In genomic region chr1:235865565-235866206, GRCh38 we compare ENCODE assay signal across 8 cellular contexts. TPM values are rescaled to one million over a fixed set of nuclear protein-coding genes. Genes with fewer than 3 reads are reported as not detected.
A peak's percentile ranks its signal among the peaks of the same experiment; 100 is the strongest.
DNase-seq lines count a peak whose midpoint lies in the region; ATAC-seq and TF ChIP-seq lines count a peak whose summit lies in the region.

No MANE protein-coding gene starts in this region.

- H3K4me1 Mint-ChIP-seq in CD4-positive, alpha-beta memory T cell = peaks cover 26 to 65% (median 40%) of the 10 kb centered on the region in 4 donors

- peak overlapping the region; percentile 100 for H3K27ac ChIP-seq in CD4-positive, alpha-beta memory T cell (ENCODE audit: low read depth, low read length)
- H3K27ac ChIP-seq in RWPE2 (ENCODE audit: poor library complexity, severe bottlenecking) (peak overlapping the region; percentile 39), esophagus squamous epithelium (peak overlapping the region; percentile 93 to 98 (median 94)), rectal smooth muscle tissue (ENCODE audit: low read depth, low read length) (peak overlapping the region; percentile 91)

- no peak for TF ChIP-seq CTCF in RWPE2 (IDR thresholded peaks at IDR 0.05; ENCODE audit: poor library complexity, severe bottlenecking)
- peak in 1 of 6 experiments; percentile 53 for TF ChIP-seq CTCF in esophagus squamous epithelium (IDR thresholded peaks at IDR 0.05)

- ATAC-seq in GM21786 (IDR thresholded peaks at IDR 0.05; ENCODE audit: unreplicated experiment) (peak; percentile 0), RWPE2 (ENCODE audit: low read depth) (no peak; the same call in 2 of the 3 replicates), HG03571 (IDR thresholded peaks at IDR 0.05; ENCODE audit: unreplicated experiment) (no peak)

- peaks cover 3 to 14% of the 10 kb centered on the region in 2 donors for H3K36me3 Mint-ChIP-seq in CD4-positive, alpha-beta memory T cell

- no peak for TF ChIP-seq POLR2A in esophagus squamous epithelium (IDR thresholded peaks at IDR 0.05)

- DNase-seq in CD4-positive, alpha-beta memory T cell = no peak
- DNase-seq in RWPE2 (ENCODE audit: low spot score) = no peak
- DNase-seq in esophagus squamous epithelium (lab: John Stamatoyannopoulos, UW) = no peak
- no peak for DNase-seq in NCI-H774 (lab: John Stamatoyannopoulos, UW)
- DNase-seq in NCI-H2196 (lab: John Stamatoyannopoulos, UW; ENCODE audit: unreplicated experiment) = no peak

- peaks cover 31% of the 10 kb centered on the region for H3K4me1 ChIP-seq in CD4-positive, alpha-beta memory T cell (ENCODE audit: insufficient read depth, low read length)
- H3K4me1 ChIP-seq in RWPE2 (ENCODE audit: insufficient read depth, poor library complexity, severe bottlenecking) = no peaks in the 10 kb centered on the region
- peaks cover 3 to 48% (median 18%) of the 10 kb centered on the region in 3 donors for H3K4me1 ChIP-seq in esophagus squamous epithelium
- peaks cover 14% of the 10 kb centered on the region for H3K4me1 ChIP-seq in rectal smooth muscle tissue (ENCODE audit: control insufficient read depth, insufficient read depth, low read length)

- H3K27ac Mint-ChIP-seq in CD4-positive, alpha-beta memory T cell = peak overlapping the region; percentile 98 to 100 (median 99)

- 2 to 3% methylated on average over 12 to 16 of the region's 16 CpGs for WGBS in esophagus squamous epithelium, 2 donors

- POLR2A ChIA-PET in CD4-positive, alpha-beta memory T cell (lab: Charles Lee; ENCODE audit: partially characterized antibody) = interaction anchor here (0.9 to 3.6 kb wide), 19 partner anchors 8 to 930 kb away, joined by 3 to 40 read pairs (median 6); partner anchors contain the start of genes B3GALNT2, ERO1B and MTR

- H3K9me3 ChIP-seq in CD4-positive, alpha-beta memory T cell (ENCODE audit: control insufficient read depth in 1 of 2, low read length in 2 of 2) = no peaks in the 10 kb centered on the region
- H3K9me3 ChIP-seq in RWPE2 (ENCODE audit: severe bottlenecking) (no peaks in the 10 kb centered on the region), esophagus squamous epithelium (no peaks in the 10 kb centered on the region)

- peak overlapping the region; percentile 93 to 99 (median 97) for H3K4me3 Mint-ChIP-seq in CD4-positive, alpha-beta memory T cell

- no peaks in the 10 kb centered on the region for H3K27me3 Mint-ChIP-seq in CD4-positive, alpha-beta memory T cell

- intact Hi-C loops in CD4-positive, alpha-beta memory T cell (cut with micrococcal nuclease) = loop anchor here (1.0 to 5.0 kb wide), 8 partner anchors 23 to 1253 kb away; partner anchors contain the start of genes B3GALNT2, GNG4, IRF2BP2 and MTR
- intact Hi-C loops in esophagus squamous epithelium (cut with DNase I) = loop anchor here (5.0 kb wide), 1 partner anchor 107 kb away; no protein-coding TSS in a partner anchor

- H3K9me3 Mint-ChIP-seq in CD4-positive, alpha-beta memory T cell = peaks cover 0 to 4% (median 0%) of the 10 kb centered on the region in 8 donors

- CTCF ChIA-PET in CD4-positive, alpha-beta memory T cell (lab: Charles Lee; ENCODE audit: partially characterized antibody) = interaction anchor here (0.9 to 5.5 kb wide), 23 partner anchors 10 to 134 kb away, joined by 3 to 105 read pairs (median 6); no protein-coding TSS in a partner anchor

- no peaks in the 10 kb centered on the region for H3K36me3 ChIP-seq in CD4-positive, alpha-beta memory T cell (ENCODE audit: insufficient read depth, low read length)
- H3K36me3 ChIP-seq in RWPE2 (ENCODE audit: low read depth) (no peaks in the 10 kb centered on the region), esophagus squamous epithelium (no peaks in the 10 kb centered on the region), rectal smooth muscle tissue (ENCODE audit: control insufficient read depth, insufficient read depth, low read length) (no peaks in the 10 kb centered on the region)

- H3K27me3 ChIP-seq in CD4-positive, alpha-beta memory T cell (ENCODE audit: insufficient read depth, low read length) = no peaks in the 10 kb centered on the region
- no peaks in the 10 kb centered on the region for H3K27me3 ChIP-seq in RWPE2 (ENCODE audit: insufficient read depth, poor library complexity, severe bottlenecking)
- H3K27me3 ChIP-seq in esophagus squamous epithelium = no peaks in the 10 kb centered on the region
- no peaks in the 10 kb centered on the region for H3K27me3 ChIP-seq in rectal smooth muscle tissue (ENCODE audit: control insufficient read depth, insufficient read depth, low read length)

- H3K9ac ChIP-seq in rectal smooth muscle tissue (ENCODE audit: low read length) = peak overlapping the region; percentile 96

- peak overlapping the region; percentile 21 to 70 for H3K4me3 ChIP-seq in CD4-positive, alpha-beta memory T cell (ENCODE audit: low read length in 2 of 2)
- peak overlapping the region; percentile 74 for H3K4me3 ChIP-seq in RWPE2 (ENCODE audit: severe bottlenecking)
- H3K4me3 ChIP-seq in esophagus squamous epithelium = peak overlapping the region; percentile 75 to 99 (median 82)
- H3K4me3 ChIP-seq in rectal smooth muscle tissue (ENCODE audit: low read length) = peak overlapping the region; percentile 91

RNA-seq across cellular contexts. Expression of gene LYST, which starts 1.0 kb away (rescaled TPM):
- total RNA-seq in CD4-positive, alpha-beta memory T cell = 10 to 100 TPM; 32.8 to 35.2 TPM
- polyA plus RNA-seq in CD4-positive, alpha-beta memory T cell = 1 to 10 TPM; 4.2 to 9.1 TPM
- total RNA-seq in esophagus squamous epithelium = 10 to 100 TPM; 12.3 to 36.6 (median 21.0) TPM

Comparison
In these comparisons a context has a peak if more than half of its experiments do, and no peak if none do; other contexts are left out.
1. H3K27ac ChIP-seq: peak in every context shown above with its lines; median percentile 100 in CD4-positive, alpha-beta memory T cell; 94 in esophagus squamous epithelium; 91 in rectal smooth muscle tissue; 39 in RWPE2.